In genomic region chrX:82734140-82734539, GRCh38 we compare ENCODE assay signal across 30 cellular contexts.
DNase-seq lines count a peak whose midpoint lies in the region; ATAC-seq and TF ChIP-seq lines count a peak whose summit lies in the region.
"Had no signal": no experiment of that assay in that cellular context is flagged by ENCODE, and none has a peak within 500 bp of the region (broad histone marks: within the 10 kb centered on the region; RNA-seq: fewer than 3 reads in every experiment).

No MANE protein-coding gene starts in this region.

- H3K27ac Mint-ChIP-seq in CD8-positive, alpha-beta memory T cell: no peak overlapping the region
- H3K27ac Mint-ChIP-seq: brain, natural killer cell had no signal

- H3K4me3 Mint-ChIP-seq in CD8-positive, alpha-beta memory T cell: no peak overlapping the region
- H3K4me3 Mint-ChIP-seq: brain, natural killer cell had no signal

- H3K4me1 Mint-ChIP-seq in CD8-positive, alpha-beta memory T cell: no peaks in the 10 kb centered on the region
- H3K4me1 Mint-ChIP-seq: brain, natural killer cell had no signal

- H3K9me3 Mint-ChIP-seq in CD8-positive, alpha-beta memory T cell: no peaks in the 10 kb centered on the region
- H3K9me3 Mint-ChIP-seq: natural killer cell had no signal

- H3K27ac ChIP-seq in right cardiac atrium (ENCODE audit: low read length): no peak overlapping the region
- H3K27ac ChIP-seq in CD8-positive, alpha-beta memory T cell (ENCODE audit: low read depth, low read length): no peak overlapping the region
- H3K27ac ChIP-seq: adrenal gland, lower lobe of right lung, SJCRH30, thoracic aorta, uterus had no signal

- no peaks in the 10 kb centered on the region for H3K9me3 ChIP-seq in right cardiac atrium (ENCODE audit: control insufficient read depth, low read length)
- no peaks in the 10 kb centered on the region for H3K9me3 ChIP-seq in CD8-positive, alpha-beta memory T cell (ENCODE audit: low read length)
- H3K9me3 ChIP-seq: adrenal gland; BLaER1 treated with 17β-estradiol and CSF1 and Interleukin-3, amounts not matched to agents 10 nM and 100 nM; HAP-1; lower lobe of right lung; SJCRH30; thoracic aorta; uterus had no signal

- H3K4me3 ChIP-seq in choroid plexus epithelial cell (ENCODE audit: low read depth, low read length): no peak overlapping the region
- H3K4me3 ChIP-seq in right cardiac atrium (ENCODE audit: low read length): no peak overlapping the region
- H3K4me3 ChIP-seq in CD8-positive, alpha-beta memory T cell (ENCODE audit: low read length): no peak overlapping the region
- H3K4me3 ChIP-seq: adrenal gland; BLaER1 treated with 17β-estradiol and CSF1 and Interleukin-3, amounts not matched to agents 10 nM and 100 nM; HAP-1; lower lobe of right lung; SJCRH30; thoracic aorta; uterus had no signal

- no peaks in the 10 kb centered on the region for H3K27me3 ChIP-seq in right cardiac atrium (ENCODE audit: control insufficient read depth, insufficient read depth)
- H3K27me3 ChIP-seq in CD8-positive, alpha-beta memory T cell (ENCODE audit: insufficient read depth, low read length, poor library complexity, severe bottlenecking): no peaks in the 10 kb centered on the region
- H3K27me3 ChIP-seq: adrenal gland, SJCRH30, uterus had no signal

- H3K4me1 ChIP-seq in right cardiac atrium (ENCODE audit: control insufficient read depth, insufficient read depth, low read length): no peaks in the 10 kb centered on the region
- no peaks in the 10 kb centered on the region for H3K4me1 ChIP-seq in CD8-positive, alpha-beta memory T cell (ENCODE audit: insufficient read depth, low read length)
- H3K4me1 ChIP-seq: adrenal gland, HAP-1, lower lobe of right lung, SJCRH30, uterus had no signal

- intact Hi-C loops in right cardiac atrium (cut with DNase I): no loop called here

- no peak for TF ChIP-seq CTCF in choroid plexus epithelial cell (conservative IDR thresholded peaks at IDR 0.05; ENCODE audit: low read depth, low read length)

- no peaks in the 10 kb centered on the region for H3K27me3 Mint-ChIP-seq in CD8-positive, alpha-beta memory T cell
- H3K27me3 Mint-ChIP-seq: brain had no signal

- POLR2A ChIA-PET in CD8-positive, alpha-beta memory T cell (lab: Charles Lee): no interaction called here

- no peaks in the 10 kb centered on the region for H3K36me3 Mint-ChIP-seq in CD8-positive, alpha-beta memory T cell
- H3K36me3 Mint-ChIP-seq: brain, natural killer cell had no signal

- no peak for TF ChIP-seq POLR2A in erythroblast (IDR thresholded peaks at IDR 0.05; ENCODE audit: low read length)

- ATAC-seq in GM18870 (IDR thresholded peaks at IDR 0.05; ENCODE audit: unreplicated experiment) (peak; percentile 88), HG02852 (IDR thresholded peaks at IDR 0.05; ENCODE audit: unreplicated experiment) (peak; percentile 62), right cardiac atrium (no peak), HG03521 (IDR thresholded peaks at IDR 0.05; ENCODE audit: unreplicated experiment) (no peak)
- ATAC-seq: activated CD4-positive, CD25-positive, alpha-beta regulatory T cell treated with anti-CD3 and anti-CD28 coated beads, Interleukin-2, amount 50 U/mL, for 24 hours; lower lobe of right lung; natural killer cell; stimulated activated naive CD8-positive, alpha-beta T cell treated with anti-CD3 and anti-CD28 coated beads, Interleukin-15, Interleukin-2, amounts not matched to agents 100 U/mL and 50 U/mL, for 24 hours had no signal

- CTCF ChIA-PET in CD8-positive, alpha-beta memory T cell (lab: Charles Lee): no interaction called here

- peak; percentile 16 for DNase-seq in NCI-H82 treated with DMSO at 0.1 percent for 48 hours (lab: John Stamatoyannopoulos, UW; ENCODE audit: unreplicated experiment)
- DNase-seq in choroid plexus epithelial cell (ENCODE audit: low read depth): peak; percentile 25
- no peak for DNase-seq in right cardiac atrium
- no peak for DNase-seq in CD8-positive, alpha-beta memory T cell
- DNase-seq in erythroblast (lab: John Stamatoyannopoulos, UW): no peak
- DNase-seq: activated CD4-positive, alpha-beta T cell treated with anti-CD3 and anti-CD28 coated beads, Interleukin-2, amount 50 U/mL, for 48 hours; activated naive CD4-positive, alpha-beta T cell treated with Interleukin-2 at 50 U/mL for 16 hours; adrenal gland; cerebellar nuclear complex; COR-L47; DMS79 treated with DMSO at 0.1 percent for 48 hours; GF-D8; kidney glomerular epithelial cell; lower lobe of right lung; natural killer cell; NCI-H1417 treated with DMSO at 0.1 percent for 48 hours; NCI-H2081 treated with DMSO at 0.1 percent for 48 hours; NCI-H226; SJCRH30; stimulated activated naive CD8-positive, alpha-beta T cell treated with anti-CD3 and anti-CD28 coated beads, Interleukin-15, Interleukin-2, amounts not matched to agents 100 U/mL and 50 U/mL, for 24 hours; T-helper 1 cell; uterus had no signal

- no peaks in the 10 kb centered on the region for H3K36me3 ChIP-seq in CD8-positive, alpha-beta memory T cell (ENCODE audit: insufficient read depth, low read length)
- H3K36me3 ChIP-seq: adrenal gland; BLaER1 treated with 17β-estradiol and CSF1 and Interleukin-3, amounts not matched to agents 10 nM and 100 nM; HAP-1; lower lobe of right lung; SJCRH30; thoracic aorta; uterus had no signal

Comparison
In these comparisons a context has a peak if more than half of its experiments do, and no peak if none do; other contexts are left out.
1. ATAC-seq: peak in GM18870 (single experiment) and HG02852 (single experiment); none in right cardiac atrium (0 of 2) and HG03521 (single experiment).
2. DNase-seq: peak in NCI-H82 treated with DMSO at 0.1 percent for 48 hours (single experiment) and choroid plexus epithelial cell (single experiment); none in right cardiac atrium (0 of 3), CD8-positive, alpha-beta memory T cell (0 of 5) and erythroblast (0 of 2).